Comparison of ENCODE assay signal across 1 cellular context in genomic region chr19:10194500-10195198, GRCh38.
TF ChIP-seq lines count a peak whose summit lies in the region.

DNMT1 (minus strand) TSS chr19:10194953; CDS start chr19:10194899, 54 bp downstream.

TF ChIP-seq in HepG2, 621 proteins besides CTCF, POLR2A, EP300 and RAD21 (continued from another document and continues in another):
- TF ChIP-seq ZNF407 (CRISPR knock-in tag; IDR thresholded peaks at IDR 0.05; ENCODE audit: not compliant biosample characterization) (no peak), THYN1 (CRISPR knock-in tag; IDR thresholded peaks at IDR 0.05; ENCODE audit: borderline replicate concordance, low read depth) (no peak), ZNF83 (CRISPR knock-in tag; IDR thresholded peaks at IDR 0.05; ENCODE audit: borderline replicate concordance) (0 out of 2 replicates have a peak, but pooled peaks have one; percentile 55), LCORL (IDR thresholded peaks at IDR 0.05) (no peak), LCORL (CRISPR knock-in tag; IDR thresholded peaks at IDR 0.05) (no peak; the same call in none of the 2 replicates), KDM5B (CRISPR knock-in tag; IDR thresholded peaks at IDR 0.05; ENCODE audit: borderline replicate concordance) (peak; percentile 63; the same call in 1 of the 2 replicates), MLLT10 (CRISPR knock-in tag; IDR thresholded peaks at IDR 0.05) (no peak), ZNF33A (CRISPR knock-in tag; IDR thresholded peaks at IDR 0.05; ENCODE audit: borderline replicate concordance) (no peak), ZNF276 (CRISPR knock-in tag; IDR thresholded peaks at IDR 0.05; ENCODE audit: low read depth) (no peak), ZSCAN9 (CRISPR knock-in tag; IDR thresholded peaks at IDR 0.05; ENCODE audit: borderline replicate concordance) (no peak; the same call in 1 of the 2 replicates), ISX (CRISPR knock-in tag; conservative IDR thresholded peaks at IDR 0.05) (no peak), ZNF678 (CRISPR knock-in tag; IDR thresholded peaks at IDR 0.05) (no peak), ZNF143 (CRISPR knock-in tag; IDR thresholded peaks at IDR 0.05) (peak; percentile 78), HOXD1 (CRISPR knock-in tag; IDR thresholded peaks at IDR 0.05) (no peak; the same call in 1 of the 2 replicates), SUZ12 (IDR thresholded peaks at IDR 0.05; ENCODE audit: low read depth, low read length) (no peak), SIN3B (IDR thresholded peaks at IDR 0.05; ENCODE audit: low read length) (no peak), HBP1 (CRISPR knock-in tag; IDR thresholded peaks at IDR 0.05; ENCODE audit: low read depth) (peak; percentile 94), ZNF496 (CRISPR knock-in tag; IDR thresholded peaks at IDR 0.05; ENCODE audit: insufficient replicate concordance) (no peak), POLR2AphosphoS5 (IDR thresholded peaks at IDR 0.05; ENCODE audit: low read depth, low read length) (peak; percentile 91), GLI4 (CRISPR knock-in tag; IDR thresholded peaks at IDR 0.05; ENCODE audit: borderline replicate concordance) (no peak), ZNF138 (CRISPR knock-in tag; IDR thresholded peaks at IDR 0.05; ENCODE audit: low read depth) (no peak), KLF11 (CRISPR knock-in tag; IDR thresholded peaks at IDR 0.05) (peak; percentile 42; the same call in 1 of the 2 replicates), ZNF12 (CRISPR knock-in tag; IDR thresholded peaks at IDR 0.05) (0 out of 2 replicates have a peak, but pooled peaks have one; percentile 8), ARNTL (CRISPR knock-in tag; IDR thresholded peaks at IDR 0.05) (no peak), ZNF552 (CRISPR knock-in tag; IDR thresholded peaks at IDR 0.05; ENCODE audit: borderline replicate concordance) (peak; percentile 35; the same call in 1 of the 2 replicates), ZNF781 (CRISPR knock-in tag; IDR thresholded peaks at IDR 0.05; ENCODE audit: borderline replicate concordance, not compliant biosample characterization) (no peak), ZNF7 (CRISPR knock-in tag; IDR thresholded peaks at IDR 0.05) (no peak), ZNF615 (CRISPR knock-in tag; IDR thresholded peaks at IDR 0.05; ENCODE audit: borderline replicate concordance) (no peak), ZNF160 (CRISPR knock-in tag; IDR thresholded peaks at IDR 0.05) (0 out of 2 replicates have a peak, but pooled peaks have one; percentile 26), TFE3 (CRISPR knock-in tag; IDR thresholded peaks at IDR 0.05) (no peak), DRAP1 (CRISPR knock-in tag; IDR thresholded peaks at IDR 0.05) (peak; percentile 50; the same call in 1 of the 2 replicates), THAP8 (CRISPR knock-in tag; IDR thresholded peaks at IDR 0.05; ENCODE audit: borderline replicate concordance) (no peak), NONO (IDR thresholded peaks at IDR 0.05) (no peak), NONO (CRISPR knock-in tag; conservative IDR thresholded peaks at IDR 0.05) (peak; percentile 97), MBD4 (IDR thresholded peaks at IDR 0.05; ENCODE audit: borderline replicate concordance, low read length) (no peak)
- TF ChIP-seq, protein P1, sequence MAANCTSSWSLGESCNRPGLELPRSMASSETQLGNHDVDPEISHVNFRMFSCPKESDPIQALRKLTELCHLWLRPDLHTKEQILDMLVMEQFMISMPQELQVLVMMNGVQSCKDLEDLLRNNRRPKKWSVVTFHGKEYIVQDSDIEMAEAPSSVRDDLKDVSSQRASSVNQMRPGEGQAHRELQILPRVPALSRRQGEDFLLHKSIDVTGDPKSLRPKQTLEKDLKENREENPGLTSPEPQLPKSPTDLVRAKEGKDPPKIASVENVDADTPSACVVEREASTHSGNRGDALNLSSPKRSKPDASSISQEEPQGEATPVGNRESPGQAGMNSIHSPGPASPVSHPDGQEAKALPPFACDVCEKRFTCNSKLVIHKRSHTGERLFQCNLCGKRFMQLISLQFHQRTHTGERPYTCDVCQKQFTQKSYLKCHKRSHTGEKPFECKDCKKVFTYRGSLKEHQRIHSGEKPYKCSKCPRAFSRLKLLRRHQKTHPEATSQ (CRISPR knock-in tag; IDR thresholded peaks at IDR 0.05; ENCODE audit: borderline replicate concordance) = no peak
- TF ChIP-seq, protein P2, sequence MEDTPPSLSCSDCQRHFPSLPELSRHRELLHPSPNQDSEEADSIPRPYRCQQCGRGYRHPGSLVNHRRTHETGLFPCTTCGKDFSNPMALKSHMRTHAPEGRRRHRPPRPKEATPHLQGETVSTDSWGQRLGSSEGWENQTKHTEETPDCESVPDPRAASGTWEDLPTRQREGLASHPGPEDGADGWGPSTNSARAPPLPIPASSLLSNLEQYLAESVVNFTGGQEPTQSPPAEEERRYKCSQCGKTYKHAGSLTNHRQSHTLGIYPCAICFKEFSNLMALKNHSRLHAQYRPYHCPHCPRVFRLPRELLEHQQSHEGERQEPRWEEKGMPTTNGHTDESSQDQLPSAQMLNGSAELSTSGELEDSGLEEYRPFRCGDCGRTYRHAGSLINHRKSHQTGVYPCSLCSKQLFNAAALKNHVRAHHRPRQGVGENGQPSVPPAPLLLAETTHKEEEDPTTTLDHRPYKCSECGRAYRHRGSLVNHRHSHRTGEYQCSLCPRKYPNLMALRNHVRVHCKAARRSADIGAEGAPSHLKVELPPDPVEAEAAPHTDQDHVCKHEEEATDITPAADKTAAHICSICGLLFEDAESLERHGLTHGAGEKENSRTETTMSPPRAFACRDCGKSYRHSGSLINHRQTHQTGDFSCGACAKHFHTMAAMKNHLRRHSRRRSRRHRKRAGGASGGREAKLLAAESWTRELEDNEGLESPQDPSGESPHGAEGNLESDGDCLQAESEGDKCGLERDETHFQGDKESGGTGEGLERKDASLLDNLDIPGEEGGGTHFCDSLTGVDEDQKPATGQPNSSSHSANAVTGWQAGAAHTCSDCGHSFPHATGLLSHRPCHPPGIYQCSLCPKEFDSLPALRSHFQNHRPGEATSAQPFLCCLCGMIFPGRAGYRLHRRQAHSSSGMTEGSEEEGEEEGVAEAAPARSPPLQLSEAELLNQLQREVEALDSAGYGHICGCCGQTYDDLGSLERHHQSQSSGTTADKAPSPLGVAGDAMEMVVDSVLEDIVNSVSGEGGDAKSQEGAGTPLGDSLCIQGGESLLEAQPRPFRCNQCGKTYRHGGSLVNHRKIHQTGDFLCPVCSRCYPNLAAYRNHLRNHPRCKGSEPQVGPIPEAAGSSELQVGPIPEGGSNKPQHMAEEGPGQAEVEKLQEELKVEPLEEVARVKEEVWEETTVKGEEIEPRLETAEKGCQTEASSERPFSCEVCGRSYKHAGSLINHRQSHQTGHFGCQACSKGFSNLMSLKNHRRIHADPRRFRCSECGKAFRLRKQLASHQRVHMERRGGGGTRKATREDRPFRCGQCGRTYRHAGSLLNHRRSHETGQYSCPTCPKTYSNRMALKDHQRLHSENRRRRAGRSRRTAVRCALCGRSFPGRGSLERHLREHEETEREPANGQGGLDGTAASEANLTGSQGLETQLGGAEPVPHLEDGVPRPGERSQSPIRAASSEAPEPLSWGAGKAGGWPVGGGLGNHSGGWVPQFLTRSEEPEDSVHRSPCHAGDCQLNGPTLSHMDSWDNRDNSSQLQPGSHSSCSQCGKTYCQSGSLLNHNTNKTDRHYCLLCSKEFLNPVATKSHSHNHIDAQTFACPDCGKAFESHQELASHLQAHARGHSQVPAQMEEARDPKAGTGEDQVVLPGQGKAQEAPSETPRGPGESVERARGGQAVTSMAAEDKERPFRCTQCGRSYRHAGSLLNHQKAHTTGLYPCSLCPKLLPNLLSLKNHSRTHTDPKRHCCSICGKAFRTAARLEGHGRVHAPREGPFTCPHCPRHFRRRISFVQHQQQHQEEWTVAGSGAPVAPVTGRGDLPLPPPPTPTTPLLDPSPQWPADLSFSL (CRISPR knock-in tag; IDR thresholded peaks at IDR 0.05) = no peak
